In the genomic region with DNA sequence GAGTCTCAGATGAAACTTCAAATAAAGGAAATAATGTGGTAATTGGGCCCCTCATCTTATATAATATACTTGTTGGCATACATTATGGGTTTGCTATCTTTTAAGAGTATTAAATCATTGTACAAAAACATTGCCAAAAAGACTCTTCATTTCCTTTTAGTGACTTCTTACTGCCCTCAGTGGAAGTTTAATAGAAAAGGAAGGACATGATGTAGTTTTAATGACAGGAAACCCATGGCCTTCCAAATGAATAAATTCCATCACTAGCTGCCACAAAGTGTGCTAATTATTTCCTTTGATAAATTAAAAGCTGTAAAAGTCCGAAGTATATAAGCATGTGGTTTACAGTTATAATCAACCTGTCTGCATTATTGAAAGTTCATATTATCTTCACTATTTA, we compare ENCODE assay signal across 26 cellular contexts.
"Had no signal": no experiment of that assay in that cellular context is flagged by ENCODE, and none has a peak within 500 bp of the region (broad histone marks: within the 10 kb centered on the region; RNA-seq: fewer than 3 reads in every experiment).

No MANE protein-coding gene starts in this region.

- H3K4me1 ChIP-seq: suprapubic skin, testis, thyroid gland, tibial artery, transverse colon, upper lobe of left lung, upper lobe of right lung had no signal

- DNase-seq: stimulated activated CD4-positive, alpha-beta T cell treated with anti-CD3 and anti-CD28 coated beads, Interleukin-2, amount 100 ng/mL, for 48 hours; stimulated activated CD4-positive, alpha-beta T cell treated with anti-CD3 and anti-CD28 coated beads, Interleukin-4, amount 100 ng/mL, for 1 hour; stimulated activated CD4-positive, alpha-beta T cell treated with anti-CD3 and anti-CD28 coated beads, Interleukin-4, amount 100 ng/mL, for 24 hours; stimulated activated CD4-positive, alpha-beta T cell treated with anti-CD3 and anti-CD28 coated beads, Interleukin-4, amount 100 ng/mL, for 4 hours; stimulated activated CD8-positive, alpha-beta memory T cell treated with anti-CD3 and anti-CD28 coated beads, Interleukin-4, amount 100 ng/mL, for 48 hours; stimulated activated naive B cell treated with anti-CD40 and anti-IgM and Interleukin-4, amounts not matched to agents 10 μg/mL and 1 μg/mL and 100 μg/mL, for 72 hours; stimulated activated naive CD4-positive, alpha-beta T cell; stimulated activated naive CD4-positive, alpha-beta T cell treated with Interleukin-2 at 50 U/mL for 16 hours; stimulated activated naive CD8-positive, alpha-beta T cell treated with anti-CD3 and anti-CD28 coated beads, Interleukin-15, amount 100 ng/mL, for 72 hours; stimulated activated naive CD8-positive, alpha-beta T cell treated with anti-CD3 and anti-CD28 coated beads, Interleukin-15, Interleukin-2, amounts not matched to agents 100 U/mL and 50 U/mL, for 24 hours; stomach; substantia nigra; testis; thyroid gland; tibial artery; transverse colon; trophoblast cell; upper lobe of left lung; upper lobe of right lung; uterus had no signal

- H3K9me3 ChIP-seq: stomach, suprapubic skin, testis, thoracic aorta, thyroid gland, tibial artery, transverse colon, upper lobe of left lung, upper lobe of right lung, uterus, vagina had no signal

- ATAC-seq: stimulated activated effector memory CD8-positive, alpha-beta T cell treated with anti-CD3 and anti-CD28 coated beads, Interleukin-12 subunit alpha, Interleukin-12 subunit beta, amount 100 ng/mL, for 72 hours; stimulated activated memory B cell treated with anti-CD40 and anti-IgM and Interleukin-4, amounts not matched to agents 10 μg/mL and 1 μg/mL and 100 μg/mL, for 72 hours; stimulated activated naive B cell treated with anti-CD40 and anti-IgM and Interleukin-4, amounts not matched to agents 10 μg/mL and 1 μg/mL and 100 μg/mL, for 72 hours; stimulated activated naive CD8-positive, alpha-beta T cell treated with anti-CD3 and anti-CD28 coated beads, Interleukin-15, amount 100 ng/mL, for 72 hours; stimulated activated naive CD8-positive, alpha-beta T cell treated with anti-CD3 and anti-CD28 coated beads, Interleukin-15, Interleukin-2, amounts not matched to agents 100 U/mL and 50 U/mL, for 24 hours; upper lobe of right lung had no signal

- H3K4me3 ChIP-seq: stomach, suprapubic skin, testis, thoracic aorta, thyroid gland, tibial artery, tibial nerve, transverse colon, upper lobe of left lung, upper lobe of right lung, uterus, vagina had no signal

- H3K27me3 ChIP-seq: stomach, suprapubic skin, testis, thyroid gland, tibial artery, tibial nerve, transverse colon, upper lobe of left lung, upper lobe of right lung, uterus, vagina had no signal

- H3K27ac ChIP-seq: stomach, suprapubic skin, testis, thoracic aorta, thyroid gland, tibial artery, transverse colon, upper lobe of left lung, upper lobe of right lung, uterus, vagina had no signal

- H3K36me3 ChIP-seq: stomach, suprapubic skin, thoracic aorta, thyroid gland, tibial artery, tibial nerve, transverse colon, upper lobe of left lung, upper lobe of right lung, uterus, vagina had no signal
